1 cellular context compared by ENCODE assay signal in genomic region chr2:85998071-85998991, GRCh38.
TF ChIP-seq lines count a peak whose summit lies in the region.

No MANE protein-coding gene starts in this region.

TF ChIP-seq in K562, 482 proteins besides CTCF, POLR2A, EP300 and RAD21 (continued from another document):
- TF ChIP-seq RREB1 (CRISPR knock-in tag; IDR thresholded peaks at IDR 0.05): 0 out of 2 replicates have a peak, but pooled peaks have one; percentile 37
- peak; percentile 14; the same call in 1 of the 2 replicates for TF ChIP-seq ARID1B (IDR thresholded peaks at IDR 0.05)
- TF ChIP-seq FOXJ2 (tag; IDR thresholded peaks at IDR 0.05): no peak
- peak; percentile 46; the same call in 1 of the 2 replicates for TF ChIP-seq ZBTB7A (IDR thresholded peaks at IDR 0.05; ENCODE audit: borderline replicate concordance, control insufficient read depth, low read depth, low read length)
- peak in 1 of 2 experiments; percentile 12; a peak in 1 of 4 replicates for TF ChIP-seq MLLT1 (IDR thresholded peaks at IDR 0.05)
- TF ChIP-seq MTA3 (IDR thresholded peaks at IDR 0.05; ENCODE audit: borderline replicate concordance): peak; percentile 53; the same call in 1 of the 2 replicates
- no peak for TF ChIP-seq LARP7 (IDR thresholded peaks at IDR 0.05)
- no peak for TF ChIP-seq TBL1XR1 (IDR thresholded peaks at IDR 0.05; ENCODE audit: low read length in 2 of 2)
- peak; percentile 77; the same call in 1 of the 2 replicates for TF ChIP-seq ZNF175 (CRISPR knock-in tag; IDR thresholded peaks at IDR 0.05; ENCODE audit: low read depth)
- no peak for TF ChIP-seq ZNF239 (CRISPR knock-in tag; IDR thresholded peaks at IDR 0.05)
- TF ChIP-seq NELFE (IDR thresholded peaks at IDR 0.05; ENCODE audit: insufficient read depth, insufficient read length): no peak
- TF ChIP-seq FOXO4 (CRISPR knock-in tag; IDR thresholded peaks at IDR 0.05): no peak
